ENCODE assay signal across 10 cellular contexts in genomic region chr15:35697549-35698299, GRCh38.
DNase-seq lines count a peak whose midpoint lies in the region; ATAC-seq and TF ChIP-seq lines count a peak whose summit lies in the region.
"Had no signal": no experiment of that assay in that cellular context is flagged by ENCODE, and none has a peak within 500 bp of the region (broad histone marks: within the 10 kb centered on the region; RNA-seq: fewer than 3 reads in every experiment).

No MANE protein-coding gene starts in this region.

- H2AFZ ChIP-seq in neural progenitor cell (replicated peaks), result peak overlapping the region; percentile 75

- H3F3A ChIP-seq in neural progenitor cell (ENCODE audit: low read depth), result no peaks in the 10 kb centered on the region

- no peak overlapping the region for H3K27ac Mint-ChIP-seq in neural progenitor cell
- H3K27ac Mint-ChIP-seq in activated CD4-positive, alpha-beta T cell treated with anti-CD3 and anti-CD28 coated beads, Interleukin-2, amount 10 ng/mL, durations not matched to agents 24 days and 14 days, result no peak overlapping the region

- H3K4me3 Mint-ChIP-seq in neural progenitor cell, result no peak overlapping the region
- H3K4me3 Mint-ChIP-seq in activated CD4-positive, alpha-beta T cell treated with anti-CD3 and anti-CD28 coated beads, Interleukin-2, amount 10 ng/mL, durations not matched to agents 24 days and 14 days, result no peak overlapping the region

- no peaks in the 10 kb centered on the region for H4K20me1 ChIP-seq in neural progenitor cell (ENCODE audit: low read depth)

- no peak for TF ChIP-seq EP300 in esophagus muscularis mucosa (IDR thresholded peaks at IDR 0.05)

- H3K4me1 Mint-ChIP-seq in neural progenitor cell, result peaks cover 4% of the 10 kb centered on the region
- no peaks in the 10 kb centered on the region for H3K4me1 Mint-ChIP-seq in activated CD4-positive, alpha-beta T cell treated with anti-CD3 and anti-CD28 coated beads, Interleukin-2, amount 10 ng/mL, durations not matched to agents 24 days and 14 days

- H3K4me2 ChIP-seq in neural progenitor cell, result peak overlapping the region; percentile 52

- H3K27ac ChIP-seq in esophagus muscularis mucosa (replicated peaks in 1 of 4) (peak overlapping the region; percentile 51 to 74 (median 60)), neural progenitor cell (no peak overlapping the region)

- H3K9ac ChIP-seq in neural progenitor cell, result no peak overlapping the region

- WGBS in esophagus muscularis mucosa, result 31% methylated on average over 8 of the region's 8 CpGs

- H3K27me3 Mint-ChIP-seq in neural progenitor cell (ENCODE audit: insufficient read depth, low read depth), result no peaks in the 10 kb centered on the region
- no peaks in the 10 kb centered on the region for H3K27me3 Mint-ChIP-seq in activated CD4-positive, alpha-beta T cell treated with anti-CD3 and anti-CD28 coated beads, Interleukin-2, amount 10 ng/mL, durations not matched to agents 24 days and 14 days

- H3K27me3 ChIP-seq in esophagus muscularis mucosa, result no peaks in the 10 kb centered on the region
- H3K27me3 ChIP-seq in neural progenitor cell, result no peaks in the 10 kb centered on the region

- no peaks in the 10 kb centered on the region for H3K79me2 ChIP-seq in neural progenitor cell (ENCODE audit: low read depth)

- no peak for ATAC-seq in HG03469 (IDR thresholded peaks at IDR 0.05; ENCODE audit: unreplicated experiment)
- no peak for ATAC-seq in GM18517 (IDR thresholded peaks at IDR 0.05; ENCODE audit: unreplicated experiment)

- no peaks in the 10 kb centered on the region for H3K9me3 Mint-ChIP-seq in neural progenitor cell
- H3K9me3 Mint-ChIP-seq in activated CD4-positive, alpha-beta T cell treated with anti-CD3 and anti-CD28 coated beads, Interleukin-2, amount 10 ng/mL, durations not matched to agents 24 days and 14 days, result no peaks in the 10 kb centered on the region

- no peak for TF ChIP-seq POLR2A in esophagus muscularis mucosa (IDR thresholded peaks at IDR 0.05; ENCODE audit: low read depth)

- no peaks in the 10 kb centered on the region for H3K36me3 Mint-ChIP-seq in neural progenitor cell
- no peaks in the 10 kb centered on the region for H3K36me3 Mint-ChIP-seq in activated CD4-positive, alpha-beta T cell treated with anti-CD3 and anti-CD28 coated beads, Interleukin-2, amount 10 ng/mL, durations not matched to agents 24 days and 14 days (ENCODE audit: low read depth)

- TF ChIP-seq CTCF in esophagus muscularis mucosa (IDR thresholded peaks at IDR 0.05) (peak; percentile 10 to 32 (median 28)), neural progenitor cell (IDR thresholded peaks at IDR 0.05) (peak; percentile 21)

- intact Hi-C loops in esophagus muscularis mucosa (cut with DNase I), result loop anchor here (10.0 kb wide), 1 partner anchor 153 kb away; the partner anchor contains the start of gene DPH6
- intact Hi-C loops in activated CD4-positive, alpha-beta T cell treated with anti-CD3 and anti-CD28 coated beads, Interleukin-2, amount 10 ng/mL, durations not matched to agents 24 days and 14 days (cut with micrococcal nuclease), result no loop called here

- H3K4me3 ChIP-seq in esophagus muscularis mucosa (peak overlapping the region in 1 of 4 donors; percentile 22), neural progenitor cell (no peak overlapping the region)

- DNase-seq in DMS114 treated with DMSO at 0.1 percent for 48 hours (lab: John Stamatoyannopoulos, UW; ENCODE audit: unreplicated experiment) (peak; percentile 7), NCI-H345 (lab: John Stamatoyannopoulos, UW) (peak; percentile 27), esophagus muscularis mucosa (ENCODE audit: extremely low spot score) (no peak), neural progenitor cell (ENCODE audit: low spot score) (peak; percentile 24)
- DNase-seq in activated CD4-positive, alpha-beta T cell treated with anti-CD3 and anti-CD28 coated beads, Interleukin-2, amount 10 ng/mL, durations not matched to agents 24 days and 14 days, result no peak
- DNase-seq in stimulated activated CD4-positive, alpha-beta T cell treated with anti-CD3 and anti-CD28 coated beads, Interleukin-12 subunit alpha, Interleukin-12 subunit beta, amount 100 ng/mL, for 4 hours, result no peak
- DNase-seq: activated CD8-positive, alpha-beta memory T cell treated with anti-CD3 and anti-CD28 coated beads, Interleukin-2, amount 50 U/mL, for 4 hours; NCI-H82 had no signal

- H3K4me1 ChIP-seq in esophagus muscularis mucosa, result peaks cover 49 to 65% (median 52%) of the 10 kb centered on the region in 4 donors
- peaks cover 16% of the 10 kb centered on the region for H3K4me1 ChIP-seq in neural progenitor cell

- no peaks in the 10 kb centered on the region for H3K36me3 ChIP-seq in esophagus muscularis mucosa
- H3K36me3 ChIP-seq in neural progenitor cell, result no peaks in the 10 kb centered on the region

- H3K9me3 ChIP-seq in esophagus muscularis mucosa (no peaks in the 10 kb centered on the region), neural progenitor cell (ENCODE audit: low read depth) (no peaks in the 10 kb centered on the region)

Comparison
In these comparisons a context has a peak if more than half of its experiments do, and no peak if none do; other contexts are left out.
1. DNase-seq: peak in DMS114 treated with DMSO at 0.1 percent for 48 hours (single experiment), NCI-H345 (single experiment) and neural progenitor cell (single experiment); none in esophagus muscularis mucosa (single experiment), activated CD4-positive, alpha-beta T cell treated with anti-CD3 and anti-CD28 coated beads, Interleukin-2, amount 10 ng/mL, durations not matched to agents 24 days and 14 days (single experiment) and stimulated activated CD4-positive, alpha-beta T cell treated with anti-CD3 and anti-CD28 coated beads, Interleukin-12 subunit alpha, Interleukin-12 subunit beta, amount 100 ng/mL, for 4 hours (single experiment).